In genomic region chr10:24215603-24216002, GRCh38 we compare ENCODE assay signal across 18 cellular contexts. TPM values are rescaled to one million over a fixed set of nuclear protein-coding genes. Genes with fewer than 3 reads are reported as not detected.
DNase-seq lines count a peak whose midpoint lies in the region; ATAC-seq, FAIRE-seq and TF ChIP-seq lines count a peak whose summit lies in the region.
"Had no signal": no experiment of that assay in that cellular context is flagged by ENCODE, and none has a peak within 500 bp of the region (broad histone marks: within the 10 kb centered on the region; RNA-seq: fewer than 3 reads in every experiment).

No MANE protein-coding gene starts in this region.

- peaks cover 42% of the 10 kb centered on the region for H3K27me3 Mint-ChIP-seq in stimulated activated naive CD8-positive, alpha-beta T cell treated with anti-CD3 and anti-CD28 coated beads, Interleukin-15, amount 100 ng/mL, for 72 hours
- H3K27me3 Mint-ChIP-seq: stimulated activated memory B cell treated with anti-CD40 and anti-IgM and Interleukin-4, amounts not matched to agents 10 μg/mL and 1 μg/mL and 100 μg/mL, for 72 hours had no signal

- ATAC-seq in lower lobe of right lung = no peak
- no peak for ATAC-seq in stimulated activated naive CD8-positive, alpha-beta T cell treated with anti-CD3 and anti-CD28 coated beads, Interleukin-15, amount 100 ng/mL, for 72 hours
- ATAC-seq: activated CD8-positive, alpha-beta T cell treated with anti-CD3 and anti-CD28 coated beads, Interleukin-2, amount 10 ng/mL, durations not matched to agents 7 days and 5 days; stimulated activated memory B cell treated with anti-CD40 and anti-IgM and Interleukin-4, amounts not matched to agents 10 μg/mL and 1 μg/mL and 100 μg/mL, for 72 hours had no signal

- no peak overlapping the region for H3K9ac ChIP-seq in HUES64 (ENCODE audit: low read depth, low read length)

- H3K4me3 Mint-ChIP-seq in stimulated activated naive CD8-positive, alpha-beta T cell treated with anti-CD3 and anti-CD28 coated beads, Interleukin-15, amount 100 ng/mL, for 72 hours = no peak overlapping the region
- H3K4me3 Mint-ChIP-seq: activated CD8-positive, alpha-beta T cell treated with anti-CD3 and anti-CD28 coated beads, Interleukin-2, amount 10 ng/mL, durations not matched to agents 7 days and 5 days; activated T-helper 1 cell treated with anti-CD3 and anti-CD28 coated beads, Interleukin-12 subunit alpha, Interleukin-12 subunit beta, Interleukin-2, Interleukin-4 antibody, amounts not matched to agents 30 ng/mL and 10 ng/mL and 1 ng/mL, durations not matched to agents 14 hours and 24 hours and 36 hours; stimulated activated memory B cell treated with anti-CD40 and anti-IgM and Interleukin-4, amounts not matched to agents 10 μg/mL and 1 μg/mL and 100 μg/mL, for 72 hours had no signal

- no peak overlapping the region for H3K4me3 ChIP-seq in HUES64 (ENCODE audit: low read length)
- no peak overlapping the region for H3K4me3 ChIP-seq in bronchial epithelial cell (ENCODE audit: low read depth, low read length)
- H3K4me3 ChIP-seq in lower lobe of right lung = no peak overlapping the region
- H3K4me3 ChIP-seq in stomach = no peak overlapping the region
- H3K4me3 ChIP-seq: SK-N-MC had no signal

- TF ChIP-seq POLR2A in stomach (IDR thresholded peaks at IDR 0.05) = no peak

- H3K36me3 ChIP-seq in HUES64 (ENCODE audit: insufficient read depth, low read length) (peaks cover 9% of the 10 kb centered on the region), bronchial epithelial cell (ENCODE audit: control insufficient read depth, insufficient read depth, low read length) (no peaks in the 10 kb centered on the region), lower lobe of right lung (no peaks in the 10 kb centered on the region), stomach (peaks cover 0 to 15% (median 8%) of the 10 kb centered on the region in 4 donors)
- H3K36me3 ChIP-seq: BE2C had no signal

- intact Hi-C loops in lower lobe of right lung (cut with DNase I) (no loop called here), stomach (cut with DNase I; ENCODE audit: low total_unique reads) (no loop called here), posterior vena cava (cut with DNase I) (loop anchor here in 1 of 2 donors (10.0 kb wide), 1 partner anchor 139 kb away; no protein-coding TSS in a partner anchor)

- FAIRE-seq in bronchial epithelial cell (lab: Jason Lieb, UNC) (peak; percentile 83), GM19239 (lab: Jason Lieb, UNC) (no peak)
- FAIRE-seq: colon, HepG2, small intestine had no signal

- 80% methylated on average over 5 of the region's 5 CpGs for WGBS in HUES64
- WGBS in stomach, 5 donors = 60 to 78% (median 64%) methylated on average over 5 of the region's 5 CpGs

- H3K4me1 ChIP-seq in HUES64 (ENCODE audit: insufficient read depth, low read length) = peaks cover 38% of the 10 kb centered on the region
- peaks cover 23% of the 10 kb centered on the region for H3K4me1 ChIP-seq in lower lobe of right lung
- peaks cover 0 to 27% (median 13%) of the 10 kb centered on the region in 4 donors for H3K4me1 ChIP-seq in stomach
- H3K4me1 ChIP-seq: BE2C had no signal

- peak overlapping the region in 1 of 2 donors; percentile 49 for H3K27ac Mint-ChIP-seq in stimulated activated naive CD8-positive, alpha-beta T cell treated with anti-CD3 and anti-CD28 coated beads, Interleukin-15, amount 100 ng/mL, for 72 hours
- H3K27ac Mint-ChIP-seq: activated CD8-positive, alpha-beta T cell treated with anti-CD3 and anti-CD28 coated beads, Interleukin-2, amount 10 ng/mL, durations not matched to agents 7 days and 5 days; activated T-helper 1 cell treated with anti-CD3 and anti-CD28 coated beads, Interleukin-12 subunit alpha, Interleukin-12 subunit beta, Interleukin-2, Interleukin-4 antibody, amounts not matched to agents 30 ng/mL and 10 ng/mL and 1 ng/mL, durations not matched to agents 14 hours and 24 hours and 36 hours; stimulated activated memory B cell treated with anti-CD40 and anti-IgM and Interleukin-4, amounts not matched to agents 10 μg/mL and 1 μg/mL and 100 μg/mL, for 72 hours had no signal

- H3K9me3 ChIP-seq in HUES64 (ENCODE audit: insufficient read depth, low read depth, low read length) (no peaks in the 10 kb centered on the region), lower lobe of right lung (no peaks in the 10 kb centered on the region), stomach (no peaks in the 10 kb centered on the region)
- H3K9me3 ChIP-seq: BE2C had no signal

- peaks cover 5 to 7% of the 10 kb centered on the region in 2 donors for H3K9me3 Mint-ChIP-seq in stimulated activated naive CD8-positive, alpha-beta T cell treated with anti-CD3 and anti-CD28 coated beads, Interleukin-15, amount 100 ng/mL, for 72 hours
- H3K9me3 Mint-ChIP-seq: stimulated activated memory B cell treated with anti-CD40 and anti-IgM and Interleukin-4, amounts not matched to agents 10 μg/mL and 1 μg/mL and 100 μg/mL, for 72 hours had no signal

- DNase-seq in bronchial epithelial cell (ENCODE audit: low read depth) = no peak
- DNase-seq in lower lobe of right lung = no peak
- no peak for DNase-seq in stomach
- no peak for DNase-seq in stimulated activated naive CD8-positive, alpha-beta T cell treated with anti-CD3 and anti-CD28 coated beads, Interleukin-15, amount 100 ng/mL, for 72 hours
- DNase-seq in DMS 273 treated with DMSO at 0.1 percent for 48 hours (lab: John Stamatoyannopoulos, UW) = no peak
- no peak for DNase-seq in GM19239 (ENCODE audit: insufficient read length, low spot score)
- no peak for DNase-seq in posterior vena cava (ENCODE audit: low spot score)
- DNase-seq: activated CD8-positive, alpha-beta T cell treated with anti-CD3 and anti-CD28 coated beads, Interleukin-2, amount 10 ng/mL, durations not matched to agents 7 days and 5 days; BE2C; glutamatergic neuron; NCI-H510A had no signal

- peak overlapping the region; percentile 13; the same call in 1 of the 2 replicates for H3K27ac ChIP-seq in HUES64 (ENCODE audit: low read depth, low read length)
- H3K27ac ChIP-seq in lower lobe of right lung = peak overlapping the region; percentile 73
- peak overlapping the region in 4 of 5 donors; percentile 7 to 64 (median 59) for H3K27ac ChIP-seq in stomach
- H3K27ac ChIP-seq: SK-N-MC had no signal

- TF ChIP-seq CTCF in bronchial epithelial cell (IDR thresholded peaks at IDR 0.05; ENCODE audit: insufficient read depth, low read length, severe bottlenecking) (no peak), lower lobe of right lung (IDR thresholded peaks at IDR 0.05) (no peak), stomach (IDR thresholded peaks at IDR 0.05) (no peak)

- no peak for TF ChIP-seq EP300 in stomach (IDR thresholded peaks at IDR 0.05)

- peaks cover 5% of the 10 kb centered on the region for H3K4me1 Mint-ChIP-seq in stimulated activated naive CD8-positive, alpha-beta T cell treated with anti-CD3 and anti-CD28 coated beads, Interleukin-15, amount 100 ng/mL, for 72 hours
- H3K4me1 Mint-ChIP-seq: stimulated activated memory B cell treated with anti-CD40 and anti-IgM and Interleukin-4, amounts not matched to agents 10 μg/mL and 1 μg/mL and 100 μg/mL, for 72 hours had no signal

- no peaks in the 10 kb centered on the region for H3K27me3 ChIP-seq in HUES64 (ENCODE audit: insufficient read depth, low read length)
- H3K27me3 ChIP-seq in bronchial epithelial cell (ENCODE audit: control insufficient read depth, insufficient read depth, low read length) = no peaks in the 10 kb centered on the region
- H3K27me3 ChIP-seq in lower lobe of right lung (ENCODE audit: low read depth) = no peaks in the 10 kb centered on the region
- no peaks in the 10 kb centered on the region for H3K27me3 ChIP-seq in stomach
- H3K27me3 ChIP-seq: BE2C had no signal

RNA-seq across cellular contexts. Expression of gene KIAA1217, which starts 6.7 kb away (rescaled TPM):
- 8.7 TPM for polyA plus RNA-seq in HUES64 (2013, experiment 1 of 2)
- polyA plus RNA-seq in HUES64 (2013, experiment 2 of 2) = 10.1 TPM
- total RNA-seq in bronchial epithelial cell (3.4 and 4.9 TPM in 2 replicates), lower lobe of right lung (37.2 TPM), stomach (100 to 1,000 TPM in 1 of 5 donors, 10 to 100 TPM in 4; 17.7 to 112 (median 31.8) TPM), posterior vena cava (10 to 100 TPM; 11.8 to 20.3 TPM)
- 10 to 100 TPM in 1 of 3 donors, 1 to 10 TPM in 2; 6.2 to 13.4 (median 8.6) TPM for polyA plus RNA-seq in stomach
- total RNA-seq: activated CD8-positive, alpha-beta T cell treated with anti-CD3 and anti-CD28 coated beads, Interleukin-2, amount 10 ng/mL, durations not matched to agents 7 days and 5 days had no signal

Comparison
In these comparisons a context has a peak if more than half of its experiments do, and no peak if none do; other contexts are left out.
1. H3K27ac ChIP-seq: peak in every context shown above with its lines; median percentile 73 in lower lobe of right lung; 59 in stomach; 13 in HUES64.